In the genomic region with DNA sequence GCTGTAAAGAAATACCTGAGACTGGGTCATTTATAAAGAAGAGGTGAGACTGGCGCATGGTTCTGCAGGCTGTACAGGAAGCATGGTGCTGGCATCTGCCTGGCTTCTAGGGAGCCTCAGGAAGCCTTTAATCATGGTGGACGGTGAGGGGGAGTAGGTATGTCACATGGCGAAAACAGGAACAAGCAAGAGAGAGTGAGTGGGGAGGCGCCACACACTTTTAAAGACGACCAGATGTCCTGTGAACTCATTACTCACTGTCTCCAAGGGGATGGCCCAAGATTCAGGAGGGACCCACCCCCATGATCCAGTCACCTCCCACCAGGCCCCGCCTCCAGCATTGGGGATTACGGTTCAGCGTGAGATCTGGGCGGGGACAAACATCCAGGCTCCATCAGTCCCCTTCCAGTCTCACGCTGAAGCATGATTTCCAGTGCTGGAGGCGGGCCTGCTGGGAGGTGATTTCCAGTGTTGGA, we compare ENCODE assay signal across 8 cellular contexts. TPM values are rescaled to one million over a fixed set of nuclear protein-coding genes. Genes with fewer than 3 reads are reported as not detected.
DNase-seq lines count a peak whose midpoint lies in the region; ATAC-seq, FAIRE-seq and TF ChIP-seq lines count a peak whose summit lies in the region.

No MANE protein-coding gene starts in this region.

- H3K79me2 ChIP-seq in endothelial cell of umbilical vein (ENCODE audit: control insufficient read depth, insufficient read depth, low read length) = peaks cover 17% of the 10 kb centered on the region
- peaks cover 40% of the 10 kb centered on the region for H3K79me2 ChIP-seq in hepatocyte

- BruUV-seq in endothelial cell of umbilical vein (replicated peaks; lab: Mats Ljungman, UMichigan) = no TSS peak

- H3K9ac ChIP-seq in endothelial cell of umbilical vein (replicated peaks; ENCODE audit: extremely low read depth, insufficient read depth, low read length) = no peak overlapping the region

- TF ChIP-seq POLR2A in endothelial cell of umbilical vein (IDR thresholded peaks at IDR 0.05; ENCODE audit: low read depth, low read length) = no peak

- H3K27me3 ChIP-seq in endothelial cell of umbilical vein (ENCODE audit: control insufficient read depth in 2 of 2, insufficient read depth in 2 of 2, low read length in 2 of 2) (no peaks in the 10 kb centered on the region), hepatocyte (no peaks in the 10 kb centered on the region)

- CTCF ChIA-PET in endothelial cell of umbilical vein (lab: Charles Lee) = no interaction called here

- no peak for FAIRE-seq in endothelial cell of umbilical vein (lab: Jason Lieb, UNC)

- H4K20me1 ChIP-seq in endothelial cell of umbilical vein (replicated peaks; ENCODE audit: control insufficient read depth, extremely low read depth, insufficient read depth, low read length) (no peaks in the 10 kb centered on the region), hepatocyte (ENCODE audit: insufficient read depth, poor library complexity, severe bottlenecking) (peaks cover 6% of the 10 kb centered on the region)

- POLR2A ChIA-PET in endothelial cell of umbilical vein (lab: Charles Lee) = no interaction called here

- dilution Hi-C loops in endothelial cell of umbilical vein (cut with MboI; ENCODE audit: extremely low pct_ligation_motif_present, low sequenced_read_pairs) = no loop called here

- no peak overlapping the region for H3K4me2 ChIP-seq in endothelial cell of umbilical vein (ENCODE audit: insufficient read depth, low read length)
- H3K4me2 ChIP-seq in hepatocyte = no peak overlapping the region

- H3K9me3 ChIP-seq in endothelial cell of umbilical vein (replicated peaks; ENCODE audit: control insufficient read depth, insufficient read depth, low read length) (no peaks in the 10 kb centered on the region), hepatocyte (ENCODE audit: low read depth) (no peaks in the 10 kb centered on the region)

- ATAC-seq in sciatic nerve = peak; percentile 39
- no peak for ATAC-seq in omental fat pad (ENCODE audit: low FRiP score)
- no peak for ATAC-seq in HG03469 (IDR thresholded peaks at IDR 0.05; ENCODE audit: unreplicated experiment)

- H3K4me1 ChIP-seq in endothelial cell of umbilical vein (ENCODE audit: control insufficient read depth, extremely low read depth, insufficient read depth, low read length) = peaks cover 6% of the 10 kb centered on the region
- H3K4me1 ChIP-seq in hepatocyte (ENCODE audit: insufficient read depth) = peaks cover 7% of the 10 kb centered on the region

- H3K9me1 ChIP-seq in endothelial cell of umbilical vein (replicated peaks; ENCODE audit: control insufficient read depth, extremely low read depth, insufficient read depth, low read length) = no peaks in the 10 kb centered on the region

- no peak for TF ChIP-seq CTCF in endothelial cell of umbilical vein (IDR thresholded peaks at IDR 0.05; ENCODE audit: extremely low read depth in 1 of 2, insufficient read depth in 1 of 2, low read depth in 1 of 2, low read length in 2 of 2)
- TF ChIP-seq CTCF in hepatocyte (IDR thresholded peaks at IDR 0.05; ENCODE audit: poor library complexity) = no peak
- TF ChIP-seq CTCF in omental fat pad (IDR thresholded peaks at IDR 0.05) = no peak

- intact Hi-C loops in endothelial cell of umbilical vein (cut with micrococcal nuclease) = no loop called here
- intact Hi-C loops in sciatic nerve (cut with DNase I) = no loop called here

- DNase-seq in ELF-1 (ENCODE audit: low read depth, low spot score) = peak; percentile 97
- peak; percentile 57 for DNase-seq in OCI-M1 (lab: John Stamatoyannopoulos, UW)
- peak; percentile 35 for DNase-seq in endothelial cell of umbilical vein (ENCODE audit: low read depth, low spot score)
- DNase-seq in sciatic nerve (ENCODE audit: low spot score) = no peak
- no peak for DNase-seq in hepatocyte (ENCODE audit: low spot score)
- no peak for DNase-seq in omental fat pad (ENCODE audit: low spot score)
- no peak for DNase-seq in dedifferentiated amniotic fluid mesenchymal stem cell (ENCODE audit: extremely low spot score)

- H2AFZ ChIP-seq in endothelial cell of umbilical vein (ENCODE audit: low read depth, low read length) (no peak overlapping the region), hepatocyte (no peak overlapping the region)

- peaks cover 10 to 40% of the 10 kb centered on the region in 2 experiments for H3K36me3 ChIP-seq in endothelial cell of umbilical vein (ENCODE audit: control insufficient read depth in 2 of 2, extremely low read depth in 1 of 2, insufficient read depth in 2 of 2, low read length in 2 of 2)
- no peaks in the 10 kb centered on the region for H3K36me3 ChIP-seq in hepatocyte (replicated peaks; ENCODE audit: insufficient read depth, low read depth)

- no peak overlapping the region for H3K4me3 ChIP-seq in endothelial cell of umbilical vein (replicated peaks in 1 of 3; ENCODE audit: insufficient read depth in 1 of 3, low read depth in 1 of 3, low read length in 3 of 3)
- no peak overlapping the region for H3K4me3 ChIP-seq in hepatocyte

- H3K9me2 ChIP-seq in hepatocyte (replicated peaks; ENCODE audit: insufficient read depth) = no peaks in the 10 kb centered on the region

- WGBS in hepatocyte (ENCODE audit: low lambda C conversion rate, missing lambda C conversion rate) = 65% methylated on average over 11 of the region's 11 CpGs

- H3K27ac ChIP-seq in endothelial cell of umbilical vein (ENCODE audit: insufficient read depth, low read depth, low read length) = no peak overlapping the region
- no peak overlapping the region for H3K27ac ChIP-seq in hepatocyte

TF ChIP-seq in endothelial cell of umbilical vein, 7 proteins besides CTCF, POLR2A, EP300 and RAD21:
- TF ChIP-seq JUN (IDR thresholded peaks at IDR 0.05; ENCODE audit: borderline replicate concordance, insufficient read depth, insufficient read length, low read depth) (no peak), MYC (IDR thresholded peaks at IDR 0.05; ENCODE audit: low read depth, low read length) (no peak), GATA2 (IDR thresholded peaks at IDR 0.05; ENCODE audit: insufficient read depth, insufficient read length, low read depth, low read length) (no peak), FOS (IDR thresholded peaks at IDR 0.05; ENCODE audit: borderline replicate concordance, insufficient read depth, low read length) (no peak), EZH2 (IDR thresholded peaks at IDR 0.05; ENCODE audit: borderline replicate concordance, low read depth, low read length, severe bottlenecking) (no peak), POLR2AphosphoS5 (IDR thresholded peaks at IDR 0.05; ENCODE audit: insufficient read depth, low read depth, low read length) (no peak)
- TF ChIP-seq, protein P1, sequence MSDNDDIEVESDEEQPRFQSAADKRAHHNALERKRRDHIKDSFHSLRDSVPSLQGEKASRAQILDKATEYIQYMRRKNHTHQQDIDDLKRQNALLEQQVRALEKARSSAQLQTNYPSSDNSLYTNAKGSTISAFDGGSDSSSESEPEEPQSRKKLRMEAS (IDR thresholded peaks at IDR 0.05; ENCODE audit: insufficient read depth, insufficient read length) = no peak

RNA-seq across cellular contexts. Expression of a gene that starts 3.2 kb away (rescaled TPM):
- 21.2 and 23.8 TPM in 2 replicates for total RNA-seq in endothelial cell of umbilical vein
- 7.7 and 9.5 TPM in 2 replicates for polyA plus RNA-seq in endothelial cell of umbilical vein
- polyA plus RNA-seq in endothelial cell of umbilical vein (2011; cell fraction: cytosol; rRNA removed) = 4.8 and 5.4 TPM in 2 replicates
- 25.5 and 30.1 TPM in 2 replicates for polyA plus RNA-seq in endothelial cell of umbilical vein (2011; cell fraction: nucleus; rRNA removed)
- 8.7 and 10.7 TPM in 2 replicates for polyA plus RNA-seq in endothelial cell of umbilical vein (2012)
- 7.0 and 12.7 TPM in 2 replicates for polyA minus RNA-seq in endothelial cell of umbilical vein
- polyA minus RNA-seq in endothelial cell of umbilical vein (2011; cell fraction: cytosol; rRNA and poly(A)+ RNA removed) = 5.9 TPM
- polyA minus RNA-seq in endothelial cell of umbilical vein (2011; cell fraction: nucleus; rRNA and poly(A)+ RNA removed) = 6.1 and 9.9 TPM in 2 replicates
- total RNA-seq in sciatic nerve = 37.5 TPM
- 13.3 and 16.9 TPM in 2 replicates for total RNA-seq in hepatocyte
- polyA plus RNA-seq in hepatocyte = 26.7 and 31.8 TPM in 2 replicates
- total RNA-seq in omental fat pad = 10 to 100 TPM; 14.4 to 27.5 (median 18.8) TPM

RNA-seq across cellular contexts. Expression of a gene that starts 24.9 kb away (rescaled TPM):
- 0.21 and 0.58 TPM in 2 replicates for total RNA-seq in endothelial cell of umbilical vein
- polyA plus RNA-seq in endothelial cell of umbilical vein = 0.47 and 0.49 TPM in 2 replicates
- 0.26 and 0.35 TPM in 2 replicates for polyA plus RNA-seq in endothelial cell of umbilical vein (2011; cell fraction: cytosol; rRNA removed)
- 0.12 and 0.17 TPM in 2 replicates for polyA plus RNA-seq in endothelial cell of umbilical vein (2011; cell fraction: nucleus; rRNA removed)
- polyA plus RNA-seq in endothelial cell of umbilical vein (2012) = 0.08 and 0.26 TPM in 2 replicates
- polyA minus RNA-seq in endothelial cell of umbilical vein = 0.68 and 2.4 TPM in 2 replicates
- not detected for polyA minus RNA-seq in endothelial cell of umbilical vein (2011; cell fraction: cytosol; rRNA and poly(A)+ RNA removed)
- polyA minus RNA-seq in endothelial cell of umbilical vein (2011; cell fraction: nucleus; rRNA and poly(A)+ RNA removed) = 0.10 and 0.14 TPM in 2 replicates
- total RNA-seq in sciatic nerve = 8.7 TPM
- 8.0 and 9.0 TPM in 2 replicates for total RNA-seq in hepatocyte
- 6.6 and 9.8 TPM in 2 replicates for polyA plus RNA-seq in hepatocyte
- 1 to 10 TPM; 4.1 to 5.6 (median 4.7) TPM for total RNA-seq in omental fat pad

RNA-seq across cellular contexts. Expression of a gene that starts 50.5 kb away (rescaled TPM):
- total RNA-seq in endothelial cell of umbilical vein (31.5 and 35.7 TPM in 2 replicates), sciatic nerve (26.7 TPM), hepatocyte (21.4 and 23.1 TPM in 2 replicates), omental fat pad (10 to 100 TPM; 20.2 to 45.1 (median 24.1) TPM)
- polyA plus RNA-seq in endothelial cell of umbilical vein (51.3 and 51.6 TPM in 2 replicates), hepatocyte (25.9 and 26.1 TPM in 2 replicates)
- 36.1 and 38.8 TPM in 2 replicates for polyA plus RNA-seq in endothelial cell of umbilical vein (2011; cell fraction: cytosol; rRNA removed)
- 34.4 and 36.5 TPM in 2 replicates for polyA plus RNA-seq in endothelial cell of umbilical vein (2011; cell fraction: nucleus; rRNA removed)
- polyA plus RNA-seq in endothelial cell of umbilical vein (2012) = 21.6 and 29.0 TPM in 2 replicates
- 25.4 and 28.4 TPM in 2 replicates for polyA minus RNA-seq in endothelial cell of umbilical vein
- polyA minus RNA-seq in endothelial cell of umbilical vein (2011; cell fraction: cytosol; rRNA and poly(A)+ RNA removed) = 12.1 TPM
- 15.7 and 16.2 TPM in 2 replicates for polyA minus RNA-seq in endothelial cell of umbilical vein (2011; cell fraction: nucleus; rRNA and poly(A)+ RNA removed)

Comparison
In these comparisons a context has a peak if more than half of its experiments do, and no peak if none do; other contexts are left out.
1. DNase-seq: peak in ELF-1 (single experiment), OCI-M1 (single experiment) and endothelial cell of umbilical vein (single experiment); none in sciatic nerve (single experiment), hepatocyte (single experiment), omental fat pad (single experiment) and dedifferentiated amniotic fluid mesenchymal stem cell (single experiment).